In the genomic region with DNA sequence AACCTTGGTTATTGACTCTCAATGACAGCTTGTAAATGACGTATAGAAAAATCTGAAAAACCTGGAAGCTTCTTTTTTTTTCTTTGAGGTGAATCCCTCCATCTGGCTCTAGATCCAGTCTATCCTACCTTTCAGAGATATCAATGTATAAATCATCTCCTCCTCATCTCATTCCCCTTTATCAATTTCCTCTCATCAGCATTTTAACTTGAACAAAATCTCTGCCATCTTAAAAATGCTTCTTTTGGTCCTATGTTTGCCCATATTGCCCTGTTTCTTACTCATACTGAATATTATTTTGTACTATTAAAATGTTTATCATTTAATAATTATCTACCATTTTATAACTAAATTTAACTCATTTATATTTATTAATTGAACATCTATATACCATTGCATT, we compare ENCODE assay signal across 25 cellular contexts.
"Had no signal": no experiment of that assay in that cellular context is flagged by ENCODE, and none has a peak within 500 bp of the region (broad histone marks: within the 10 kb centered on the region; RNA-seq: fewer than 3 reads in every experiment).

No MANE protein-coding gene starts in this region.

- DNase-seq: colonic mucosa; cortex of kidney; dermis blood vessel endothelial cell; dorsolateral prefrontal cortex; effector CD4-positive, alpha-beta T cell; effector CD8-positive, alpha-beta T cell; effector memory CD4-positive, alpha-beta T cell; effector memory CD8-positive, alpha-beta T cell; endodermal cell; erythroblast; esophagus squamous epithelium; foreskin fibroblast; foreskin keratinocyte; foreskin melanocyte; gastrocnemius medialis; glutamatergic neuron; head of caudate nucleus; heart left ventricle; heart right ventricle had no signal

- H3K9me3 ChIP-seq: colonic mucosa, esophagus muscularis mucosa, esophagus squamous epithelium, gastrocnemius medialis, gastroesophageal sphincter, heart right ventricle had no signal

- FAIRE-seq: endothelial cell of umbilical vein had no signal

- H3K4me3 ChIP-seq: colonic mucosa, coronary artery, dorsolateral prefrontal cortex, esophagus muscularis mucosa, esophagus squamous epithelium, gastrocnemius medialis, gastroesophageal sphincter, heart left ventricle, heart right ventricle had no signal

- H3K27me3 ChIP-seq: colonic mucosa, esophagus muscularis mucosa, gastrocnemius medialis, gastroesophageal sphincter had no signal

- H3K4me1 ChIP-seq: colonic mucosa, esophagus muscularis mucosa, esophagus squamous epithelium, foreskin keratinocyte, gastrocnemius medialis, gastroesophageal sphincter, heart left ventricle, heart right ventricle had no signal

- H3K36me3 ChIP-seq: colonic mucosa, esophagus muscularis mucosa, esophagus squamous epithelium, gastrocnemius medialis, gastroesophageal sphincter, heart left ventricle, heart right ventricle had no signal

- H3K27ac ChIP-seq: colonic mucosa, coronary artery, dorsolateral prefrontal cortex, epithelial cell of prostate, esophagus muscularis mucosa, esophagus squamous epithelium, foreskin keratinocyte, gastrocnemius medialis, gastroesophageal sphincter, heart left ventricle, heart right ventricle had no signal

- ATAC-seq: effector memory CD8-positive, alpha-beta T cell; esophagus mucosa; foreskin keratinocyte; gastrocnemius medialis; gastroesophageal sphincter; heart left ventricle; heart right ventricle had no signal
